ENCODE assay signal across 8 cellular contexts in the genomic region with DNA sequence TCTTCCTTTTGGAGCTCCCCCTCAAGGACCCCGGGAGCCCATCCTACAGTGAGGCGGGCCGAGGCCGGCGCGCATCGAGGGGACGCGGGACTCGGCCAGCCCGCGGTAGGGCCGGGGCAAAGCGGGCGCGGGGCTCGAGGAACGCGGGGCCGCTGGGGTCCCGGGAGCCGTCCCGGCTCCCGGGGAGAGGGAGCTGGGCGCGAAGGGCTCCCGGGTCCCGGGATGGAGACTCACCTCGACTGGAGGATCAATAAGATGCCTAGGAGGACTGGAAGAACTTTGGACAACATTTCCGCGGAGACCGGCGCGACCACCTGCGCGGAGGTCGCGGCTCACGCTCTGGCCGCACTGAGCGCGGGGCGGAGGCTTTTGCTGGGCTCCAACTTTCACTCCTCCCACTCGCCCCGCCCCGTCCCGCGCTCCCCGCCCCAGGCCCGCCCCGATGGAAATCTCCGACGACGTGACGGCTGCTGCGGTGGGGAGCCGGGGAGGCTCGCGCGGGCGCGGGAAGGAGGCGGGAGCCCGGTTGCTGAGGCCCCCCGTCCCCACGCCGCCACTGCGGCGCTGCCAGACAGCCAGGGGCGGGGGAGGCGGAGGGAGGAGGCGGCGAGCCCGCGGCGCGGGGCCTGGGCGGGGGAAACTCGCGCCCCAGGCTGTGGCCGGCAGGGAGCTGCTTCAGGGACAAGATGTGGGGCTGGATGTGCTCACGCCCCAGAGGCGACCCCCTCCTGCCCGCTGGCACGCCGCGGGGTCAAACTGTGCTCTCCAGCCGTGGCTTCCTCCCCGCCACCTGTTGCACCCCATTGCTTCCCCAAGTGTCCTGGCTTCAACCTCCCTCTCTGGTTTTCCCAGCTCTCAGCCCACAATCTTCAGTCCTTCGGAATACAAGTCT. TPM values are rescaled to one million over a fixed set of nuclear protein-coding genes. Genes with fewer than 3 reads are reported as not detected.
A peak's percentile ranks its signal among the peaks of the same experiment; 100 is the strongest.
DNase-seq lines count a peak whose midpoint lies in the region; ATAC-seq and TF ChIP-seq lines count a peak whose summit lies in the region.

A gene with protein sequence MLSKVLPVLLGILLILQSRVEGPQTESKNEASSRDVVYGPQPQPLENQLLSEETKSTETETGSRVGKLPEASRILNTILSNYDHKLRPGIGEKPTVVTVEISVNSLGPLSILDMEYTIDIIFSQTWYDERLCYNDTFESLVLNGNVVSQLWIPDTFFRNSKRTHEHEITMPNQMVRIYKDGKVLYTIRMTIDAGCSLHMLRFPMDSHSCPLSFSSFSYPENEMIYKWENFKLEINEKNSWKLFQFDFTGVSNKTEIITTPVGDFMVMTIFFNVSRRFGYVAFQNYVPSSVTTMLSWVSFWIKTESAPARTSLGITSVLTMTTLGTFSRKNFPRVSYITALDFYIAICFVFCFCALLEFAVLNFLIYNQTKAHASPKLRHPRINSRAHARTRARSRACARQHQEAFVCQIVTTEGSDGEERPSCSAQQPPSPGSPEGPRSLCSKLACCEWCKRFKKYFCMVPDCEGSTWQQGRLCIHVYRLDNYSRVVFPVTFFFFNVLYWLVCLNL (minus strand): TSS at position 341 of the 892 bp plus-strand sequence. CDS start 51 bp downstream, at position 290.

- peak in 1 of 2 donors; percentile 68 for TF ChIP-seq POLR2A in vagina (IDR thresholded peaks at IDR 0.05)

- H3K36me3 ChIP-seq in MG63 = peaks cover 11% of the 10 kb centered on the region
- H3K36me3 ChIP-seq in duodenal mucosa (ENCODE audit: control insufficient read depth in 1 of 2, insufficient read depth in 2 of 2, low read length in 2 of 2) = peaks cover 0 to 5% of the 10 kb centered on the region in 2 donors
- H3K36me3 ChIP-seq in lower lobe of right lung = no peaks in the 10 kb centered on the region
- peaks cover 0 to under 1% of the 10 kb centered on the region in 2 donors for H3K36me3 ChIP-seq in vagina

- ATAC-seq in lower lobe of right lung (peak; percentile 85 to 88), HG02798 (IDR thresholded peaks at IDR 0.05; ENCODE audit: poor library complexity, unreplicated experiment) (no peak)

- TF ChIP-seq CTCF in lower lobe of right lung (IDR thresholded peaks at IDR 0.05) (no peak), vagina (IDR thresholded peaks at IDR 0.05) (no peak)

- H3K27ac ChIP-seq in duodenal mucosa (ENCODE audit: low read depth, low read length) (no peak within 1 kb of the TSS), lower lobe of right lung (peak within 1 kb of the TSS; percentile 65), vagina (peak within 1 kb of the TSS; percentile 95)

- H3K4me1 ChIP-seq in duodenal mucosa (ENCODE audit: control insufficient read depth in 1 of 2, insufficient read depth in 2 of 2, low read length in 2 of 2) = no peaks in the 10 kb centered on the region
- no peaks in the 10 kb centered on the region for H3K4me1 ChIP-seq in lower lobe of right lung
- H3K4me1 ChIP-seq in vagina = peaks cover 13% of the 10 kb centered on the region

- H3K9ac ChIP-seq in duodenal mucosa (ENCODE audit: low read depth in 1 of 2, low read length in 2 of 2) = peak within 1 kb of the TSS; percentile 38 to 57

- peak; percentile 76 for DNase-seq in AG20443 (ENCODE audit: low spot score)
- peak; percentile 71 for DNase-seq in MG63
- DNase-seq in lower lobe of right lung = peak; percentile 56
- no peak for DNase-seq in vagina (ENCODE audit: extremely low spot score in 2 of 2)
- no peak for DNase-seq in central memory CD4-positive, alpha-beta T cell
- DNase-seq in superior temporal gyrus (ENCODE audit: extremely low spot score) = no peak

- H3K9me3 ChIP-seq in MG63 (no peaks in the 10 kb centered on the region), duodenal mucosa (ENCODE audit: control insufficient read depth in 1 of 2, low read length in 2 of 2) (no peaks in the 10 kb centered on the region), lower lobe of right lung (no peaks in the 10 kb centered on the region), vagina (no peaks in the 10 kb centered on the region)

- H3K27me3 ChIP-seq in MG63 = no peaks in the 10 kb centered on the region
- H3K27me3 ChIP-seq in duodenal mucosa (ENCODE audit: control insufficient read depth in 1 of 2, insufficient read depth in 2 of 2, low read length in 2 of 2) = no peaks in the 10 kb centered on the region
- H3K27me3 ChIP-seq in lower lobe of right lung (ENCODE audit: low read depth) = no peaks in the 10 kb centered on the region
- H3K27me3 ChIP-seq in vagina = no peaks in the 10 kb centered on the region

- intact Hi-C loops in lower lobe of right lung (cut with DNase I) (no loop called here), vagina (cut with DNase I) (no loop called here)

- H3K4me3 ChIP-seq in MG63 (peak within 1 kb of the TSS; percentile 79), duodenal mucosa (ENCODE audit: low read depth in 1 of 2, low read length in 2 of 2) (peak within 1 kb of the TSS; percentile 65 to 69), lower lobe of right lung (peak within 1 kb of the TSS; percentile 54), vagina (peak within 1 kb of the TSS; percentile 69 to 70)

RNA-seq across cellular contexts. Expression of the gene that starts here (rescaled TPM):
- total RNA-seq in MG63 (2014; rRNA removed; shearing (Covaris generic); ENCODE audit: low replicate concordance) = 27.9 and 32.4 TPM in 2 replicates
- total RNA-seq in lower lobe of right lung (33.8 TPM), vagina (176 TPM)

Comparison
In these comparisons a context has a peak if more than half of its experiments do, and no peak if none do; other contexts are left out.
1. DNase-seq: peak in AG20443 (single experiment), MG63 (single experiment) and lower lobe of right lung (single experiment); none in vagina (0 of 2), central memory CD4-positive, alpha-beta T cell (single experiment) and superior temporal gyrus (single experiment).
2. Peak in every context shown above with its lines, with median percentiles within 50 percentile points of each other: H3K4me3 ChIP-seq.